Comparison of ENCODE assay signal across 15 cellular contexts in genomic region chr6:11486486-11486885, GRCh38. TPM values are rescaled to one million over a fixed set of nuclear protein-coding genes. Genes with fewer than 3 reads are reported as not detected.
A peak's percentile ranks its signal among the peaks of the same experiment; 100 is the strongest.
DNase-seq lines count a peak whose midpoint lies in the region; ATAC-seq, FAIRE-seq and TF ChIP-seq lines count a peak whose summit lies in the region.
"Had no signal": no experiment of that assay in that cellular context is flagged by ENCODE, and none has a peak within 500 bp of the region (broad histone marks: within the 10 kb centered on the region; RNA-seq: fewer than 3 reads in every experiment).

No MANE protein-coding gene starts in this region.

- H3K36me3 Mint-ChIP-seq in endodermal cell (ENCODE audit: low read depth): no peaks in the 10 kb centered on the region
- H3K36me3 Mint-ChIP-seq: CD4-positive, alpha-beta memory T cell had no signal

- TF ChIP-seq CTCF in endodermal cell (conservative IDR thresholded peaks at IDR 0.05): no peak
- no peak for TF ChIP-seq CTCF in pancreas (IDR thresholded peaks at IDR 0.05)

- no peak overlapping the region for H3K14ac ChIP-seq in neuronal stem cell (ENCODE audit: low read length)

- H3K23ac ChIP-seq in neuronal stem cell (ENCODE audit: low read depth, low read length, poor library complexity): no peak overlapping the region

- no peaks in the 10 kb centered on the region for H3K79me1 ChIP-seq in neuronal stem cell (ENCODE audit: low read depth, low read length)

- H3K4me3 Mint-ChIP-seq in endodermal cell: no peak overlapping the region
- H3K4me3 Mint-ChIP-seq: CD4-positive, alpha-beta memory T cell; H9 had no signal

- H3K4me3 ChIP-seq in endodermal cell (ENCODE audit: low read length) (no peak overlapping the region), neuronal stem cell (ENCODE audit: low read length in 2 of 2) (no peak overlapping the region), pancreas (no peak overlapping the region)

- H2BK5ac ChIP-seq in neuronal stem cell (ENCODE audit: low read length): no peak overlapping the region

- H3K18ac ChIP-seq in neuronal stem cell (ENCODE audit: low read length): no peak overlapping the region

- no peak for FAIRE-seq in pancreas (lab: Jason Lieb, UNC)
- FAIRE-seq: A204.1, GM12891 had no signal

- H3K4me1 ChIP-seq in endodermal cell (ENCODE audit: control insufficient read depth, insufficient read depth, low read length) (peaks cover 5% of the 10 kb centered on the region), neuronal stem cell (ENCODE audit: control insufficient read depth in 2 of 2, insufficient read depth in 1 of 2, low read depth in 1 of 2, low read length in 2 of 2) (peaks cover 12 to 17% of the 10 kb centered on the region in 2 donors), pancreas (no peaks in the 10 kb centered on the region)
- H3K4me1 ChIP-seq: BE2C had no signal

- H4K91ac ChIP-seq in neuronal stem cell (ENCODE audit: low read depth, low read length, poor library complexity): no peak overlapping the region

- DNase-seq in left ventricle myocardium superior: no peak
- DNase-seq in cardiac septum (ENCODE audit: low spot score): no peak
- DNase-seq in endodermal cell: no peak
- no peak for DNase-seq in neuronal stem cell (ENCODE audit: low spot score)
- no peak for DNase-seq in pancreas
- no peak for DNase-seq in stimulated activated naive CD4-positive, alpha-beta T cell treated with Interleukin-2 at 50 U/mL for 16 hours (lab: John Stamatoyannopoulos, UW)
- DNase-seq in RKO (ENCODE audit: low spot score): no peak
- DNase-seq: BE2C; CD4-positive, alpha-beta memory T cell; DMS79; GOT3; H9 had no signal

- H3K9me3 Mint-ChIP-seq in endodermal cell: no peaks in the 10 kb centered on the region
- H3K9me3 Mint-ChIP-seq: CD4-positive, alpha-beta memory T cell; H9 had no signal

- peak overlapping the region; percentile 65 for H2AFZ ChIP-seq in neuronal stem cell (ENCODE audit: low read length)

- H3K9me3 ChIP-seq in endodermal cell (ENCODE audit: control insufficient read depth, low read length) (no peaks in the 10 kb centered on the region), neuronal stem cell (replicated peaks in 1 of 2; ENCODE audit: control insufficient read depth in 2 of 2, insufficient read depth in 1 of 2, low read depth in 1 of 2, low read length in 2 of 2) (peaks cover 0 to 2% of the 10 kb centered on the region in 2 donors), pancreas (no peaks in the 10 kb centered on the region)
- H3K9me3 ChIP-seq: BE2C had no signal

- peaks cover 18% of the 10 kb centered on the region for H3K4me1 Mint-ChIP-seq in endodermal cell
- H3K4me1 Mint-ChIP-seq: CD4-positive, alpha-beta memory T cell had no signal

- ATAC-seq in left ventricle myocardium superior: peak; percentile 41
- no peak for ATAC-seq in pancreas

- no peak overlapping the region for H3K4me2 ChIP-seq in neuronal stem cell (ENCODE audit: insufficient read depth, low read length, poor library complexity, severe bottlenecking)

- WGBS in endodermal cell (ENCODE audit: insufficient coverage in 1 of 2, insufficient read length in 1 of 2), 2 experiments: 84 to 97% methylated on average over 5 to 7 of the region's 7 CpGs
- no CpG with 5 or more reads among the region's 7 CpGs for WGBS in neuronal stem cell (ENCODE audit: extremely low coverage in 2 of 2, insufficient read length in 2 of 2, insufficient replicate concordance in 1 of 2), 2 donors
- WGBS in pancreas, 2 donors: 89% methylated on average over 7 of the region's 7 CpGs

- no peak overlapping the region for H3K4ac ChIP-seq in neuronal stem cell (ENCODE audit: low read length)

- H3K9ac ChIP-seq in endodermal cell (ENCODE audit: extremely low read depth, low read length, poor library complexity, severe bottlenecking) (no peak overlapping the region), neuronal stem cell (ENCODE audit: low read depth, low read length, poor library complexity) (no peak overlapping the region)

- no peaks in the 10 kb centered on the region for H3K36me3 ChIP-seq in endodermal cell (ENCODE audit: control insufficient read depth, insufficient read depth, low read length)
- H3K36me3 ChIP-seq in neuronal stem cell (replicated peaks in 1 of 2; ENCODE audit: control insufficient read depth in 2 of 2, insufficient read depth in 2 of 2, low read length in 2 of 2): no peaks in the 10 kb centered on the region
- no peaks in the 10 kb centered on the region for H3K36me3 ChIP-seq in pancreas
- H3K36me3 ChIP-seq: BE2C had no signal

- H2BK120ac ChIP-seq in neuronal stem cell (ENCODE audit: low read depth, low read length): no peak overlapping the region

- H3K27me3 ChIP-seq in endodermal cell (ENCODE audit: control insufficient read depth, insufficient read depth, low read length, poor library complexity, severe bottlenecking) (no peaks in the 10 kb centered on the region), neuronal stem cell (ENCODE audit: control insufficient read depth in 3 of 3, insufficient read depth in 3 of 3, low read depth in 1 of 3, low read length in 3 of 3) (no peaks in the 10 kb centered on the region), pancreas (no peaks in the 10 kb centered on the region)
- H3K27me3 ChIP-seq: BE2C had no signal

- intact Hi-C loops in left ventricle myocardium superior (cut with micrococcal nuclease): no loop called here
- intact Hi-C loops in cardiac septum (cut with DNase I): no loop called here
- intact Hi-C loops in pancreas (cut with DNase I): no loop called here

- no peak overlapping the region for H2BK12ac ChIP-seq in neuronal stem cell (ENCODE audit: low read length)

- H3K27ac ChIP-seq in endodermal cell (ENCODE audit: low read depth, low read length) (peak overlapping the region; percentile 34), neuronal stem cell (replicated peaks; ENCODE audit: low read length) (no peak overlapping the region), pancreas (no peak overlapping the region)
- H3K27ac ChIP-seq: C4-2B had no signal

- H3K27me3 Mint-ChIP-seq in endodermal cell (ENCODE audit: insufficient read depth): no peaks in the 10 kb centered on the region

- no peak overlapping the region for H2BK15ac ChIP-seq in neuronal stem cell (ENCODE audit: low read length)

- H4K8ac ChIP-seq in neuronal stem cell (ENCODE audit: low read depth, low read length): no peak overlapping the region

- no peak overlapping the region for H2AK5ac ChIP-seq in neuronal stem cell (ENCODE audit: low read depth, low read length)

- H3K27ac Mint-ChIP-seq in endodermal cell: no peak overlapping the region
- H3K27ac Mint-ChIP-seq: CD4-positive, alpha-beta memory T cell; H9 had no signal

RNA-seq across cellular contexts. Expression of gene TMEM170B, which starts 51.1 kb away (rescaled TPM):
- total RNA-seq in left ventricle myocardium superior (5.4 TPM), cardiac septum (4.2 TPM), endodermal cell (1 to 10 TPM; 2.3 to 5.3 TPM), pancreas (1 to 10 TPM in 4 of 6 donors, under 1 TPM in 2; 0.85 to 2.3 (median 1.6) TPM)
- polyA plus RNA-seq in endodermal cell (2013, experiment 1 of 2): 14.2 TPM
- 16.5 TPM for polyA plus RNA-seq in endodermal cell (2013, experiment 2 of 2)
- polyA plus RNA-seq in neuronal stem cell (2013, experiment 1 of 2): 13.1 TPM
- 13.0 TPM for polyA plus RNA-seq in neuronal stem cell (2013, experiment 2 of 2)
- 1 to 10 TPM in 1 of 2 donors, under 1 TPM in 1; 0.49 to 1.5 TPM for polyA plus RNA-seq in pancreas
